24 cellular contexts compared by ENCODE assay signal in the genomic region with DNA sequence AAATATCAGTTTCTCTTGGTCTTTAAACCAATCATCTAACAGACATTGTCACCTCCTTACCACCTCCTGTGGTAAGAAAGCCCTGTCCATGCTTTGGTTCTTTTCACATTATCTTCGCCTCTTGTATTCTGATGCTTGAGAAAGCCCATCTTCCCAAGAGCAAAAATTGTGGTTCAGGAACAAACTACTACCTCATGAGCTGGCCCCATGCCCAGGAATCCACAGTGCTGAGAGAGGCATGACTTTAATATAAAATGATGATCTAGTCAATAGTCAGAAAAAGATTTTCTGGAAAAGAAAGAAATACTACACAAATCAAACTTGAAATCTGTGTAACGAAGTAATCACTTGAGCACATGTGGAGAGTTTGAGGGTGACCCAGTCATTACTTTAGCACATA.
DNase-seq lines count a peak whose midpoint lies in the region; ATAC-seq and TF ChIP-seq lines count a peak whose summit lies in the region.
"Had no signal": no experiment of that assay in that cellular context is flagged by ENCODE, and none has a peak within 500 bp of the region (broad histone marks: within the 10 kb centered on the region; RNA-seq: fewer than 3 reads in every experiment).

No MANE protein-coding gene starts in this region.

- no peak for TF ChIP-seq POLR2A in ovary (IDR thresholded peaks at IDR 0.05)

- no peak overlapping the region for H3K9ac ChIP-seq in colonic mucosa (ENCODE audit: low read depth in 2 of 2, low read length in 2 of 2)
- H3K9ac ChIP-seq: BLaER1 had no signal

- no TSS peak for BruUV-seq in A673 (replicated peaks; lab: Mats Ljungman, UMichigan)

- intact Hi-C loops in A673 (cut with micrococcal nuclease; ENCODE audit: unreplicated experiment): no loop called here
- intact Hi-C loops in Right ventricle myocardium superior (cut with DNase I): no loop called here
- intact Hi-C loops in ovary (cut with DNase I): no loop called here
- intact Hi-C loops in colonic mucosa (cut with DNase I): no loop called here

- H3K9me3 ChIP-seq in A673 (ENCODE audit: low read depth, low read length, poor library complexity, severe bottlenecking) (peaks cover 8% of the 10 kb centered on the region), ovary (no peaks in the 10 kb centered on the region), colonic mucosa (no peaks in the 10 kb centered on the region)
- H3K9me3 ChIP-seq: Caco-2, thoracic aorta had no signal

- no peak overlapping the region for H3K27ac ChIP-seq in A673 (ENCODE audit: low read depth, low read length, poor library complexity, severe bottlenecking)
- no peak overlapping the region for H3K27ac ChIP-seq in ovary
- no peak overlapping the region for H3K27ac ChIP-seq in brain microvascular endothelial cell
- H3K27ac ChIP-seq in colonic mucosa: no peak overlapping the region
- no peak overlapping the region for H3K27ac ChIP-seq in coronary artery
- H3K27ac ChIP-seq: BLaER1, epithelial cell of prostate, Peyer's patch, thoracic aorta had no signal

- in situ Hi-C loops in brain microvascular endothelial cell (cut with HindIII; ENCODE audit: low pct_ligation_motif_present, low sequenced_read_pairs): no loop called here

- CTCF ChIA-PET in A673 (lab: Charles Lee): no interaction called here

- no peak for TF ChIP-seq EP300 in ovary (IDR thresholded peaks at IDR 0.05)

- no peak for ATAC-seq in Right ventricle myocardium superior (ENCODE audit: poor library complexity)
- ATAC-seq: natural killer cell had no signal

- WGBS in ovary, 3 donors: 76 to 91% (median 86%) methylated on average over 2 of the region's 2 CpGs

- POLR2A ChIA-PET in A673 (lab: Charles Lee; ENCODE audit: low non-redundant PET): no interaction called here

- DNase-seq in A673 (ENCODE audit: low spot score): peak; percentile 5
- DNase-seq in NCI-H226: peak; percentile 10
- DNase-seq in Right ventricle myocardium superior: peak; percentile 70
- DNase-seq in ovary: peak; percentile 16 to 53 (median 28)
- no peak for DNase-seq in brain microvascular endothelial cell
- DNase-seq in colonic mucosa: no peak
- DNase-seq in activated CD4-positive, alpha-beta T cell treated with anti-CD3 and anti-CD28 coated beads, Interleukin-2, amount 50 U/mL, for 1 hour: no peak
- DNase-seq in coronary artery (ENCODE audit: low spot score): no peak
- DNase-seq: activated CD4-positive, alpha-beta T cell treated with anti-CD3 and anti-CD28 coated beads for 4 hours; activated naive CD4-positive, alpha-beta T cell treated with Interleukin-2 at 50 U/mL for 16 hours; activated T-cell treated with anti-CD3 and anti-CD28 coated beads, Interleukin-2, amount 50 U/mL, for 48 hours; amygdala; Caco-2; caudate nucleus; foreskin melanocyte; hypothalamus; Kasumi-1; natural killer cell; NCI-H1105; NCI-H2081; Peyer's patch had no signal

- H3K27me3 ChIP-seq in A673 (replicated peaks; ENCODE audit: insufficient read depth, low read depth, low read length, poor library complexity): no peaks in the 10 kb centered on the region
- H3K27me3 ChIP-seq in ovary: no peaks in the 10 kb centered on the region
- no peaks in the 10 kb centered on the region for H3K27me3 ChIP-seq in brain microvascular endothelial cell (replicated peaks)
- no peaks in the 10 kb centered on the region for H3K27me3 ChIP-seq in colonic mucosa
- H3K27me3 ChIP-seq: BLaER1, Peyer's patch had no signal

- no peak overlapping the region for H3K4me3 ChIP-seq in A673 (ENCODE audit: low read depth, low read length, poor library complexity, severe bottlenecking)
- H3K4me3 ChIP-seq in ovary: no peak overlapping the region
- no peak overlapping the region for H3K4me3 ChIP-seq in brain microvascular endothelial cell (ENCODE audit: low read depth, low read length)
- no peak overlapping the region for H3K4me3 ChIP-seq in colonic mucosa
- no peak overlapping the region for H3K4me3 ChIP-seq in coronary artery
- H3K4me3 ChIP-seq: BLaER1, Peyer's patch, thoracic aorta had no signal

- H3K4me1 ChIP-seq in A673 (ENCODE audit: insufficient read depth, low read length, poor library complexity, severe bottlenecking) (no peaks in the 10 kb centered on the region), ovary (ENCODE audit: insufficient read depth) (no peaks in the 10 kb centered on the region), colonic mucosa (no peaks in the 10 kb centered on the region)
- H3K4me1 ChIP-seq: BLaER1, Caco-2, Peyer's patch had no signal

- TF ChIP-seq CTCF in A673 (conservative IDR thresholded peaks at IDR 0.05; ENCODE audit: low read depth, low read length): no peak
- no peak for TF ChIP-seq CTCF in ovary (IDR thresholded peaks at IDR 0.05)
- no peak for TF ChIP-seq CTCF in brain microvascular endothelial cell (IDR thresholded peaks at IDR 0.05; ENCODE audit: low read depth, low read length, missing control alignments)
- no peak for TF ChIP-seq CTCF in colonic mucosa (IDR thresholded peaks at IDR 0.05)
- no peak for TF ChIP-seq CTCF in coronary artery (IDR thresholded peaks at IDR 0.05)

- no peaks in the 10 kb centered on the region for H3K36me3 ChIP-seq in A673 (ENCODE audit: insufficient read depth, low read length, poor library complexity, severe bottlenecking)
- H3K36me3 ChIP-seq in ovary: no peaks in the 10 kb centered on the region
- no peaks in the 10 kb centered on the region for H3K36me3 ChIP-seq in brain microvascular endothelial cell (replicated peaks)
- H3K36me3 ChIP-seq in colonic mucosa: no peaks in the 10 kb centered on the region
- H3K36me3 ChIP-seq: BLaER1, Peyer's patch, thoracic aorta had no signal

Comparison
In these comparisons a context has a peak if more than half of its experiments do, and no peak if none do; other contexts are left out.
1. DNase-seq: peak in A673 (single experiment), NCI-H226 (single experiment), Right ventricle myocardium superior (single experiment) and ovary (5 of 5); none in brain microvascular endothelial cell (single experiment), colonic mucosa (single experiment), activated CD4-positive, alpha-beta T cell treated with anti-CD3 and anti-CD28 coated beads, Interleukin-2, amount 50 U/mL, for 1 hour (single experiment) and coronary artery (single experiment).